In the genomic region with DNA sequence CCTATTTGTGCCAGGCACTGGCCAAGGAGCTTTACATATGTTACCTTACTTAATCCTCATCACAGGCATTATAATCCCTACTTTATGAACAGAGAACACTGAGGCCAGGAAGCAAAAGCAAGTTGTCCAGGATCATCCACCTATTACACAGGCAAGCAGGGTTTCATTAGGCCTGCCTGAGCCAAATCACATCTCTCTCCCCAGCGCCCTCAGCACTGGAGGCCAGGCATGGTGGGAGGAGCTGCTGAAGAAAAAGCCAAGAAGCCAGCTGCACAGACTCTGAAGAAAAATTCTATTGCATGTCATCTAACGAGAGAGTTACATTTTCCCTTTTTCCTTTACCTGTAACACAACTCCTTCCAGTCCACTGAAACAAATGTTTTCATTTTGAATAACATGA, we compare ENCODE assay signal across 1 cellular context.
TF ChIP-seq lines count a peak whose summit lies in the region.

No MANE protein-coding gene starts in this region.

TF ChIP-seq in GM23338, 12 proteins besides CTCF, POLR2A, EP300 and RAD21 (continued from another document):
- TF ChIP-seq, protein P1, sequence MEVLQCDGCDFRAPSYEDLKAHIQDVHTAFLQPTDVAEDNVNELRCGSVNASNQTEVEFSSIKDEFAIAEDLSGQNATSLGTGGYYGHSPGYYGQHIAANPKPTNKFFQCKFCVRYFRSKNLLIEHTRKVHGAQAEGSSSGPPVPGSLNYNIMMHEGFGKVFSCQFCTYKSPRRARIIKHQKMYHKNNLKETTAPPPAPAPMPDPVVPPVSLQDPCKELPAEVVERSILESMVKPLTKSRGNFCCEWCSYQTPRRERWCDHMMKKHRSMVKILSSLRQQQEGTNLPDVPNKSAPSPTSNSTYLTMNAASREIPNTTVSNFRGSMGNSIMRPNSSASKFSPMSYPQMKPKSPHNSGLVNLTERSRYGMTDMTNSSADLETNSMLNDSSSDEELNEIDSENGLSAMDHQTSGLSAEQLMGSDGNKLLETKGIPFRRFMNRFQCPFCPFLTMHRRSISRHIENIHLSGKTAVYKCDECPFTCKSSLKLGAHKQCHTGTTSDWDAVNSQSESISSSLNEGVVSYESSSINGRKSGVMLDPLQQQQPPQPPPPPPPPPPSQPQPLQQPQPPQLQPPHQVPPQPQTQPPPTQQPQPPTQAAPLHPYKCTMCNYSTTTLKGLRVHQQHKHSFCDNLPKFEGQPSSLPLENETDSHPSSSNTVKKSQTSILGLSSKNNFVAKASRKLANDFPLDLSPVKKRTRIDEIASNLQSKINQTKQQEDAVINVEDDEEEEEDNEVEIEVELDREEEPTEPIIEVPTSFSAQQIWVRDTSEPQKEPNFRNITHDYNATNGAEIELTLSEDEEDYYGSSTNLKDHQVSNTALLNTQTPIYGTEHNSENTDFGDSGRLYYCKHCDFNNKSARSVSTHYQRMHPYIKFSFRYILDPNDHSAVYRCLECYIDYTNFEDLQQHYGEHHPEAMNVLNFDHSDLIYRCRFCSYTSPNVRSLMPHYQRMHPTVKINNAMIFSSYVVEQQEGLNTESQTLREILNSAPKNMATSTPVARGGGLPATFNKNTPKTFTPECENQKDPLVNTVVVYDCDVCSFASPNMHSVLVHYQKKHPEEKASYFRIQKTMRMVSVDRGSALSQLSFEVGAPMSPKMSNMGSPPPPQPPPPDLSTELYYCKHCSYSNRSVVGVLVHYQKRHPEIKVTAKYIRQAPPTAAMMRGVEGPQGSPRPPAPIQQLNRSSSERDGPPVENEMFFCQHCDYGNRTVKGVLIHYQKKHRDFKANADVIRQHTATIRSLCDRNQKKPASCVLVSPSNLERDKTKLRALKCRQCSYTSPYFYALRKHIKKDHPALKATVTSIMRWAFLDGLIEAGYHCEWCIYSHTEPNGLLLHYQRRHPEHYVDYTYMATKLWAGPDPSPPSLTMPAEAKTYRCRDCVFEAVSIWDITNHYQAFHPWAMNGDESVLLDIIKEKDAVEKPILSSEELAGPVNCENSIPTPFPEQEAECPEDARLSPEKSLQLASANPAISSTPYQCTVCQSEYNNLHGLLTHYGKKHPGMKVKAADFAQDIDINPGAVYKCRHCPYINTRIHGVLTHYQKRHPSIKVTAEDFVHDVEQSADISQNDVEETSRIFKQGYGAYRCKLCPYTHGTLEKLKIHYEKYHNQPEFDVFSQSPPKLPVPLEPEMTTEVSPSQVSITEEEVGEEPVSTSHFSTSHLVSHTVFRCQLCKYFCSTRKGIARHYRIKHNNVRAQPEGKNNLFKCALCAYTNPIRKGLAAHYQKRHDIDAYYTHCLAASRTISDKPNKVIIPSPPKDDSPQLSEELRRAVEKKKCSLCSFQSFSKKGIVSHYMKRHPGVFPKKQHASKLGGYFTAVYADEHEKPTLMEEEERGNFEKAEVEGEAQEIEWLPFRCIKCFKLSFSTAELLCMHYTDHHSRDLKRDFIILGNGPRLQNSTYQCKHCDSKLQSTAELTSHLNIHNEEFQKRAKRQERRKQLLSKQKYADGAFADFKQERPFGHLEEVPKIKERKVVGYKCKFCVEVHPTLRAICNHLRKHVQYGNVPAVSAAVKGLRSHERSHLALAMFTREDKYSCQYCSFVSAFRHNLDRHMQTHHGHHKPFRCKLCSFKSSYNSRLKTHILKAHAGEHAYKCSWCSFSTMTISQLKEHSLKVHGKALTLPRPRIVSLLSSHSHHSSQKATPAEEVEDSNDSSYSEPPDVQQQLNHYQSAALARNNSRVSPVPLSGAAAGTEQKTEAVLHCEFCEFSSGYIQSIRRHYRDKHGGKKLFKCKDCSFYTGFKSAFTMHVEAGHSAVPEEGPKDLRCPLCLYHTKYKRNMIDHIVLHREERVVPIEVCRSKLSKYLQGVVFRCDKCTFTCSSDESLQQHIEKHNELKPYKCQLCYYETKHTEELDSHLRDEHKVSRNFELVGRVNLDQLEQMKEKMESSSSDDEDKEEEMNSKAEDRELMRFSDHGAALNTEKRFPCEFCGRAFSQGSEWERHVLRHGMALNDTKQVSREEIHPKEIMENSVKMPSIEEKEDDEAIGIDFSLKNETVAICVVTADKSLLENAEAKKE (CRISPR knock-in tag; IDR thresholded peaks at IDR 0.05): no peak
- TF ChIP-seq STAT1 (IDR thresholded peaks at IDR 0.05; ENCODE audit: unreplicated experiment): no peak
- no peak for TF ChIP-seq ZNF114 (CRISPR knock-in tag; IDR thresholded peaks at IDR 0.05)
- TF ChIP-seq, protein P2, sequence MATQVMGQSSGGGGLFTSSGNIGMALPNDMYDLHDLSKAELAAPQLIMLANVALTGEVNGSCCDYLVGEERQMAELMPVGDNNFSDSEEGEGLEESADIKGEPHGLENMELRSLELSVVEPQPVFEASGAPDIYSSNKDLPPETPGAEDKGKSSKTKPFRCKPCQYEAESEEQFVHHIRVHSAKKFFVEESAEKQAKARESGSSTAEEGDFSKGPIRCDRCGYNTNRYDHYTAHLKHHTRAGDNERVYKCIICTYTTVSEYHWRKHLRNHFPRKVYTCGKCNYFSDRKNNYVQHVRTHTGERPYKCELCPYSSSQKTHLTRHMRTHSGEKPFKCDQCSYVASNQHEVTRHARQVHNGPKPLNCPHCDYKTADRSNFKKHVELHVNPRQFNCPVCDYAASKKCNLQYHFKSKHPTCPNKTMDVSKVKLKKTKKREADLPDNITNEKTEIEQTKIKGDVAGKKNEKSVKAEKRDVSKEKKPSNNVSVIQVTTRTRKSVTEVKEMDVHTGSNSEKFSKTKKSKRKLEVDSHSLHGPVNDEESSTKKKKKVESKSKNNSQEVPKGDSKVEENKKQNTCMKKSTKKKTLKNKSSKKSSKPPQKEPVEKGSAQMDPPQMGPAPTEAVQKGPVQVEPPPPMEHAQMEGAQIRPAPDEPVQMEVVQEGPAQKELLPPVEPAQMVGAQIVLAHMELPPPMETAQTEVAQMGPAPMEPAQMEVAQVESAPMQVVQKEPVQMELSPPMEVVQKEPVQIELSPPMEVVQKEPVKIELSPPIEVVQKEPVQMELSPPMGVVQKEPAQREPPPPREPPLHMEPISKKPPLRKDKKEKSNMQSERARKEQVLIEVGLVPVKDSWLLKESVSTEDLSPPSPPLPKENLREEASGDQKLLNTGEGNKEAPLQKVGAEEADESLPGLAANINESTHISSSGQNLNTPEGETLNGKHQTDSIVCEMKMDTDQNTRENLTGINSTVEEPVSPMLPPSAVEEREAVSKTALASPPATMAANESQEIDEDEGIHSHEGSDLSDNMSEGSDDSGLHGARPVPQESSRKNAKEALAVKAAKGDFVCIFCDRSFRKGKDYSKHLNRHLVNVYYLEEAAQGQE (IDR thresholded peaks at IDR 0.05; ENCODE audit: unreplicated experiment): no peak
- TF ChIP-seq EZH2 (IDR thresholded peaks at IDR 0.05; ENCODE audit: low read depth, unreplicated experiment): no peak
- no peak for TF ChIP-seq ZNF331 (CRISPR knock-in tag; IDR thresholded peaks at IDR 0.05; ENCODE audit: low read depth)
